1 cellular context compared by ENCODE assay signal in the genomic region with DNA sequence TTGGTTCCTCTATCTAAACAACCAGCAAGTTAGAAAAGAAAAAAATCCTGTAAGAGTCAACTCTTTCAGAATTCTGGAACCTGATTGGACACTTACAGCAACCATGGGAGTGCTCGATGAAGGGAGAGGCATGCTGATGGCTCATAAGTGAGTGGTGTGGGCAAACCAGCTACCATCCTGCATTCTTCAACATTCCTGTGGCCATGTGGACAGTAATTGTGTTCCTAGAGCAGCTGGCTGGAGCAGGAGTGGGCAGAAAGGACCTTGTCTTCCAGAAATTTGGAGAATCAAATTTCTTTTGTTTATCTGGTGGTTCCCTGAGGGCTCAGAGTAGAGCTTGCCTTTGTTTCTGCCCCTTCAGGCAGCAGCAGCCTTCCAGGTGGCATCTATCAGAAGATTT.
TF ChIP-seq lines count a peak whose summit lies in the region.

No MANE protein-coding gene starts in this region.

TF ChIP-seq in GM23338, 12 proteins besides CTCF, POLR2A, EP300 and RAD21 (continued from another document):
- no peak for TF ChIP-seq ZNF462 (CRISPR knock-in tag; IDR thresholded peaks at IDR 0.05)
